In the genomic region with DNA sequence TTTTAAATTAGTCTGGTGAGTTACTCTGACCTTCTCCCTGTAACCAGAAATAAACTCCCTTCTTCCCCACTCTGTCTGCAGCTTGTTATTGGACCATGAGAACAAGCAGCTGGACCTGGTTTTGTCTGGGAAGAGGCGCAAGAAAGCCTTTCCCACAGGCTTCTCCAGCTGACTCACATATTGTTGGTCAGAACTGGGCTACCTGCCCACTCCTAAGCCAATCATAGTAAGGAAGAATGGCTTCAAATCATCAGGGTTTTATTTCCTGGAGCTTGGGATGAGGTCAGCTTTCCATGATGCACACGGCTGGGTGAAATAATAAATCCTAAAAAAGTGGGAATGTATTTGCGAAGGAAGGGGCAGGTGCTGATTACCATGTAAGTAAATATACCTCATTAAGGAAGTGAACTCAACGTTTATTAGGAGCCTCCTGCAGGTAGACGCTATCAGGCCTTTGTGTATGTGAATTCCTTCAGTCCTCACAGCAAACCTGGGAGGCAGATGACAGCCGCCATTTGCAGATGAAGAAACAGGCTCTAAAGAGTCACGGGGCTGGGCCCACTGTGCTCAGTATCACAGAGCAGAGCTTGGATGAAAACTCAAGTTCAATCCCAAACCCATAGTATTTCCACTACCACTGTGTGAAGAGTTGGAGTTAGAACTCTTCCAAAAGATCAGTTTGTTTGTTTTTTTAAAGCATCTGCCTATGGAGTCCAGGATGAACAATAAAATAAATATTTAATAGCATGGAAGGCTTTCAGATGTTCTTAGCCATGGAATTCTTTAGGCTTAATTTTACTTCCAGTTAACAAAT, we compare ENCODE assay signal across 2 cellular contexts.
TF ChIP-seq lines count a peak whose summit lies in the region.

No MANE protein-coding gene starts in this region.

TF ChIP-seq in liver, 16 proteins besides CTCF, POLR2A, EP300 and RAD21:
- TF ChIP-seq, protein P1, sequence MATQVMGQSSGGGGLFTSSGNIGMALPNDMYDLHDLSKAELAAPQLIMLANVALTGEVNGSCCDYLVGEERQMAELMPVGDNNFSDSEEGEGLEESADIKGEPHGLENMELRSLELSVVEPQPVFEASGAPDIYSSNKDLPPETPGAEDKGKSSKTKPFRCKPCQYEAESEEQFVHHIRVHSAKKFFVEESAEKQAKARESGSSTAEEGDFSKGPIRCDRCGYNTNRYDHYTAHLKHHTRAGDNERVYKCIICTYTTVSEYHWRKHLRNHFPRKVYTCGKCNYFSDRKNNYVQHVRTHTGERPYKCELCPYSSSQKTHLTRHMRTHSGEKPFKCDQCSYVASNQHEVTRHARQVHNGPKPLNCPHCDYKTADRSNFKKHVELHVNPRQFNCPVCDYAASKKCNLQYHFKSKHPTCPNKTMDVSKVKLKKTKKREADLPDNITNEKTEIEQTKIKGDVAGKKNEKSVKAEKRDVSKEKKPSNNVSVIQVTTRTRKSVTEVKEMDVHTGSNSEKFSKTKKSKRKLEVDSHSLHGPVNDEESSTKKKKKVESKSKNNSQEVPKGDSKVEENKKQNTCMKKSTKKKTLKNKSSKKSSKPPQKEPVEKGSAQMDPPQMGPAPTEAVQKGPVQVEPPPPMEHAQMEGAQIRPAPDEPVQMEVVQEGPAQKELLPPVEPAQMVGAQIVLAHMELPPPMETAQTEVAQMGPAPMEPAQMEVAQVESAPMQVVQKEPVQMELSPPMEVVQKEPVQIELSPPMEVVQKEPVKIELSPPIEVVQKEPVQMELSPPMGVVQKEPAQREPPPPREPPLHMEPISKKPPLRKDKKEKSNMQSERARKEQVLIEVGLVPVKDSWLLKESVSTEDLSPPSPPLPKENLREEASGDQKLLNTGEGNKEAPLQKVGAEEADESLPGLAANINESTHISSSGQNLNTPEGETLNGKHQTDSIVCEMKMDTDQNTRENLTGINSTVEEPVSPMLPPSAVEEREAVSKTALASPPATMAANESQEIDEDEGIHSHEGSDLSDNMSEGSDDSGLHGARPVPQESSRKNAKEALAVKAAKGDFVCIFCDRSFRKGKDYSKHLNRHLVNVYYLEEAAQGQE (IDR thresholded peaks at IDR 0.05) = no peak
- peak; percentile 70 to 71 for TF ChIP-seq JUND (IDR thresholded peaks at IDR 0.05)
- TF ChIP-seq YY1 (IDR thresholded peaks at IDR 0.05) = peak; percentile 25
- TF ChIP-seq, protein P2, sequence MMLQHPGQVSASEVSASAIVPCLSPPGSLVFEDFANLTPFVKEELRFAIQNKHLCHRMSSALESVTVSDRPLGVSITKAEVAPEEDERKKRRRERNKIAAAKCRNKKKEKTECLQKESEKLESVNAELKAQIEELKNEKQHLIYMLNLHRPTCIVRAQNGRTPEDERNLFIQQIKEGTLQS (IDR thresholded peaks at IDR 0.05) = no peak
- TF ChIP-seq HNF4G (IDR thresholded peaks at IDR 0.05) = no peak
- TF ChIP-seq FOXA2 (IDR thresholded peaks at IDR 0.05) = no peak
- TF ChIP-seq SP1 (IDR thresholded peaks at IDR 0.05) = peak; percentile 18
- TF ChIP-seq FOXA1 (IDR thresholded peaks at IDR 0.05) = no peak
- no peak for TF ChIP-seq TAF1 (conservative IDR thresholded peaks at IDR 0.05)
- TF ChIP-seq, protein P3, sequence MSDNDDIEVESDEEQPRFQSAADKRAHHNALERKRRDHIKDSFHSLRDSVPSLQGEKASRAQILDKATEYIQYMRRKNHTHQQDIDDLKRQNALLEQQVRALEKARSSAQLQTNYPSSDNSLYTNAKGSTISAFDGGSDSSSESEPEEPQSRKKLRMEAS (IDR thresholded peaks at IDR 0.05) = no peak
- TF ChIP-seq, protein P4, sequence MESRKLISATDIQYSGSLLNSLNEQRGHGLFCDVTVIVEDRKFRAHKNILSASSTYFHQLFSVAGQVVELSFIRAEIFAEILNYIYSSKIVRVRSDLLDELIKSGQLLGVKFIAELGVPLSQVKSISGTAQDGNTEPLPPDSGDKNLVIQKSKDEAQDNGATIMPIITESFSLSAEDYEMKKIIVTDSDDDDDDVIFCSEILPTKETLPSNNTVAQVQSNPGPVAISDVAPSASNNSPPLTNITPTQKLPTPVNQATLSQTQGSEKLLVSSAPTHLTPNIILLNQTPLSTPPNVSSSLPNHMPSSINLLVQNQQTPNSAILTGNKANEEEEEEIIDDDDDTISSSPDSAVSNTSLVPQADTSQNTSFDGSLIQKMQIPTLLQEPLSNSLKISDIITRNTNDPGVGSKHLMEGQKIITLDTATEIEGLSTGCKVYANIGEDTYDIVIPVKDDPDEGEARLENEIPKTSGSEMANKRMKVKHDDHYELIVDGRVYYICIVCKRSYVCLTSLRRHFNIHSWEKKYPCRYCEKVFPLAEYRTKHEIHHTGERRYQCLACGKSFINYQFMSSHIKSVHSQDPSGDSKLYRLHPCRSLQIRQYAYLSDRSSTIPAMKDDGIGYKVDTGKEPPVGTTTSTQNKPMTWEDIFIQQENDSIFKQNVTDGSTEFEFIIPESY (IDR thresholded peaks at IDR 0.05) = no peak
- peak; percentile 24 for TF ChIP-seq NR2F2 (IDR thresholded peaks at IDR 0.05)
- no peak for TF ChIP-seq EGR1 (IDR thresholded peaks at IDR 0.05; ENCODE audit: low read depth in 2 of 2)
- no peak for TF ChIP-seq HNF4A (conservative IDR thresholded peaks at IDR 0.05)
- no peak for TF ChIP-seq GABPA (IDR thresholded peaks at IDR 0.05 in 1 of 2, conservative IDR thresholded peaks at IDR 0.05 in 1 of 2)
- no peak for TF ChIP-seq RXRA (IDR thresholded peaks at IDR 0.05)

TF ChIP-seq in HepG2, 621 proteins besides CTCF, POLR2A, EP300 and RAD21:
- TF ChIP-seq ZNF431 (CRISPR knock-in tag; IDR thresholded peaks at IDR 0.05; ENCODE audit: borderline replicate concordance, low read depth) = no peak
- TF ChIP-seq PRPF4 (IDR thresholded peaks at IDR 0.05; ENCODE audit: low read depth, low read length, poor library complexity, severe bottlenecking) = no peak
- TF ChIP-seq ATRX (CRISPR knock-in tag; IDR thresholded peaks at IDR 0.05; ENCODE audit: borderline replicate concordance) = no peak
- TF ChIP-seq ELF4 (CRISPR knock-in tag; IDR thresholded peaks at IDR 0.05; ENCODE audit: borderline replicate concordance) = no peak
- no peak for TF ChIP-seq TBL1XR1 (IDR thresholded peaks at IDR 0.05; ENCODE audit: borderline replicate concordance, low read length, partially characterized antibody)
- TF ChIP-seq, protein P5, sequence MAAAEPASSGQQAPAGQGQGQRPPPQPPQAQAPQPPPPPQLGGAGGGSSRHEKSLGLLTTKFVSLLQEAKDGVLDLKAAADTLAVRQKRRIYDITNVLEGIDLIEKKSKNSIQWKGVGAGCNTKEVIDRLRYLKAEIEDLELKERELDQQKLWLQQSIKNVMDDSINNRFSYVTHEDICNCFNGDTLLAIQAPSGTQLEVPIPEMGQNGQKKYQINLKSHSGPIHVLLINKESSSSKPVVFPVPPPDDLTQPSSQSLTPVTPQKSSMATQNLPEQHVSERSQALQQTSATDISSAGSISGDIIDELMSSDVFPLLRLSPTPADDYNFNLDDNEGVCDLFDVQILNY (CRISPR knock-in tag; conservative IDR thresholded peaks at IDR 0.05) = no peak
- TF ChIP-seq SIX4 (CRISPR knock-in tag; IDR thresholded peaks at IDR 0.05) = no peak
- TF ChIP-seq ZIK1 (CRISPR knock-in tag; IDR thresholded peaks at IDR 0.05; ENCODE audit: borderline replicate concordance, low read depth) = no peak
- no peak for TF ChIP-seq MEIS1 (CRISPR knock-in tag; IDR thresholded peaks at IDR 0.05; ENCODE audit: borderline replicate concordance)
- no peak for TF ChIP-seq MED8 (CRISPR knock-in tag; IDR thresholded peaks at IDR 0.05; ENCODE audit: insufficient replicate concordance)
- no peak for TF ChIP-seq ZNF20 (CRISPR knock-in tag; IDR thresholded peaks at IDR 0.05)
- TF ChIP-seq NFRKB (IDR thresholded peaks at IDR 0.05) = no peak
- no peak for TF ChIP-seq TRIM24 (CRISPR knock-in tag; IDR thresholded peaks at IDR 0.05)
